ENCODE assay signal across 8 cellular contexts in the genomic region with DNA sequence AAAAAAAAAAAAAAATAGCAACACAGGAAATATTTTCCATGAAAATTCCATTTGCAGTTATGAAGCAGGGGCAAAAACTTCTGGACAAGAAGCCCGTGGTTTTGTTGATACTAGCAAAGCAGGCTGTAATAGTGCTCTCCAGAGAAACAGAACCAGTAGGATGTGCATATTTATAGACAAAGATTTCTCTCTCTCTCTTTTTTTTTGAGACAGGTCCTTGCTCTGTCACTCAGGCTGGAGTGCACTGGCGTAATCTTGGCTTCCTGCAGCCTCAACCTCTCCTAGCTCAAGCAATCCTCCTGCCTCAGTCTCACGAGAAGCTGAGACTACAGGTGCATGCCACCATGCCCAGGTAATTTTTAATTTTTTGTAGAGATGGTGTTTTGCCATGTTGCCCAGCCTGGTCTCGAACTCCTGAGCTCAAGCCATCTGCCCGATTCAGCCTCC.
A peak's percentile ranks its signal among the peaks of the same experiment; 100 is the strongest.
DNase-seq lines count a peak whose midpoint lies in the region; ATAC-seq and TF ChIP-seq lines count a peak whose summit lies in the region.

No MANE protein-coding gene starts in this region.

- H3K9me3 ChIP-seq in SU-DHL-6 (ENCODE audit: insufficient read depth, low read length) = no peaks in the 10 kb centered on the region
- no peaks in the 10 kb centered on the region for H3K9me3 ChIP-seq in sigmoid colon
- no peaks in the 10 kb centered on the region for H3K9me3 ChIP-seq in MG63

- DNase-seq in GM12865 (ENCODE audit: low read depth) (peak; percentile 63), fibroblast of the aortic adventitia (ENCODE audit: low read depth) (peak; percentile 48), sigmoid colon (no peak), NCI-H1105 (lab: John Stamatoyannopoulos, UW) (no peak), HuH-7.5 (ENCODE audit: low spot score) (no peak), MG63 (no peak)

- 58 to 72% methylated on average over 5 of the region's 5 CpGs for WGBS in sigmoid colon, 2 donors

- peak overlapping the region; percentile 97 for H3K4me2 ChIP-seq in SU-DHL-6 (ENCODE audit: low read depth, low read length, poor library complexity, severe bottlenecking)

- no peaks in the 10 kb centered on the region for H3K27me3 ChIP-seq in SU-DHL-6 (ENCODE audit: low read length)
- H3K27me3 ChIP-seq in sigmoid colon = no peaks in the 10 kb centered on the region
- no peaks in the 10 kb centered on the region for H3K27me3 ChIP-seq in MG63

- TF ChIP-seq EP300 in sigmoid colon (IDR thresholded peaks at IDR 0.05) = no peak

- intact Hi-C loops in sigmoid colon (cut with DNase I) = no loop called here

- ATAC-seq in GM19455 (IDR thresholded peaks at IDR 0.05; ENCODE audit: unreplicated experiment) = no peak

- H3F3A ChIP-seq in SU-DHL-6 (ENCODE audit: insufficient read depth) = peaks cover 45% of the 10 kb centered on the region

- H3K4me3 ChIP-seq in GM12865 (ENCODE audit: low read depth, low read length) (peak overlapping the region; percentile 53), SU-DHL-6 (ENCODE audit: insufficient read depth, low read length, poor library complexity, severe bottlenecking) (no peak overlapping the region), fibroblast of the aortic adventitia (ENCODE audit: low read depth, low read length) (no peak overlapping the region), sigmoid colon (no peak overlapping the region), MG63 (no peak overlapping the region)

- peak overlapping the region; percentile 43 for H2AFZ ChIP-seq in SU-DHL-6 (ENCODE audit: low read depth, low read length, severe bottlenecking)

- no peaks in the 10 kb centered on the region for H4K20me1 ChIP-seq in SU-DHL-6 (ENCODE audit: low read depth, low read length)

- no peaks in the 10 kb centered on the region for H3K9me2 ChIP-seq in SU-DHL-6 (replicated peaks; ENCODE audit: insufficient read depth, low read length)

- no peak for TF ChIP-seq POLR2A in sigmoid colon (IDR thresholded peaks at IDR 0.05)

- H3K36me3 ChIP-seq in SU-DHL-6 (ENCODE audit: low read length) (no peaks in the 10 kb centered on the region), sigmoid colon (no peaks in the 10 kb centered on the region), MG63 (no peaks in the 10 kb centered on the region)

- H3K9ac ChIP-seq in SU-DHL-6 (ENCODE audit: low read length) = peak overlapping the region; percentile 60

- H3K27ac ChIP-seq in SU-DHL-6 (ENCODE audit: low read depth, low read length) (peak overlapping the region; percentile 97), sigmoid colon (peak overlapping the region; percentile 85 to 93 (median 90))

- no peaks in the 10 kb centered on the region for H3K79me2 ChIP-seq in SU-DHL-6 (ENCODE audit: insufficient read depth, low read length)

- TF ChIP-seq CTCF in GM12865 (IDR thresholded peaks at IDR 0.05; ENCODE audit: insufficient read depth, low read depth, low read length, missing control alignments) = no peak
- no peak for TF ChIP-seq CTCF in SU-DHL-6 (IDR thresholded peaks at IDR 0.05; ENCODE audit: insufficient read depth, low read length, poor library complexity, severe bottlenecking)
- no peak for TF ChIP-seq CTCF in fibroblast of the aortic adventitia (IDR thresholded peaks at IDR 0.05; ENCODE audit: insufficient read depth, low read length)
- TF ChIP-seq CTCF in sigmoid colon (IDR thresholded peaks at IDR 0.05) = no peak

- peaks cover 4 to 41% (median 39%) of the 10 kb centered on the region in 4 donors for H3K4me1 ChIP-seq in sigmoid colon

Comparison
In these comparisons a context has a peak if more than half of its experiments do, and no peak if none do; other contexts are left out.
1. DNase-seq: peak in GM12865 (single experiment) and fibroblast of the aortic adventitia (single experiment); none in sigmoid colon (single experiment), NCI-H1105 (single experiment), HuH-7.5 (single experiment) and MG63 (single experiment).